Comparison of ENCODE assay signal across 8 cellular contexts in genomic region chr12:124388679-124389536, GRCh38.
DNase-seq lines count a peak whose midpoint lies in the region; ATAC-seq and TF ChIP-seq lines count a peak whose summit lies in the region.

No MANE protein-coding gene starts in this region.

- peak; percentile 59 for ATAC-seq in Right ventricle myocardium inferior
- ATAC-seq in omental fat pad (ENCODE audit: low FRiP score), result peak; percentile 57
- ATAC-seq in GM18505 (IDR thresholded peaks at IDR 0.05; ENCODE audit: unreplicated experiment), result no peak

- in situ Hi-C loops in SK-MEL-5 (cut with HindIII; ENCODE audit: low pct_unique_long_range_greater_than_20kb, low sequenced_read_pairs), result no loop called here

- intact Hi-C loops in Right ventricle myocardium inferior (cut with DNase I), result loop anchor here (5.0 to 10.0 kb wide), 3 partner anchors 33 to 376 kb away; no protein-coding TSS in a partner anchor

- DNase-seq in NCI-H187 (lab: John Stamatoyannopoulos, UW) (peak; percentile 53 to 73), NCI-H187 treated with DMSO at 0.1 percent for 48 hours (lab: John Stamatoyannopoulos, UW) (no peak), SK-MEL-5 (ENCODE audit: low read depth, low spot score) (peak; percentile 68), Right ventricle myocardium inferior (ENCODE audit: missing footprints) (peak; percentile 93), omental fat pad (ENCODE audit: low spot score) (no peak), stromal cell of bone marrow (ENCODE audit: low read depth) (peak; percentile 85)
- DNase-seq in activated naive CD8-positive, alpha-beta T cell treated with anti-CD3 and anti-CD28 coated beads, Interleukin-2, amount 50 U/mL, for 16 hours (ENCODE audit: low read depth, low spot score), result peak; percentile 20

- no peak for TF ChIP-seq POLR2A in GM18505 (IDR thresholded peaks at IDR 0.05; ENCODE audit: borderline replicate concordance, extremely low read depth, insufficient read depth, insufficient read length)

- no peak for TF ChIP-seq CTCF in omental fat pad (IDR thresholded peaks at IDR 0.05)

Comparison
In these comparisons a context has a peak if more than half of its experiments do, and no peak if none do; other contexts are left out.
1. DNase-seq: peak in NCI-H187 (2 of 2), SK-MEL-5 (single experiment), activated naive CD8-positive, alpha-beta T cell treated with anti-CD3 and anti-CD28 coated beads, Interleukin-2, amount 50 U/mL, for 16 hours (single experiment), Right ventricle myocardium inferior (single experiment) and stromal cell of bone marrow (single experiment); none in NCI-H187 treated with DMSO at 0.1 percent for 48 hours (single experiment) and omental fat pad (single experiment).